9 cellular contexts compared by ENCODE assay signal in genomic region chr5:160507181-160507811, GRCh38.
DNase-seq lines count a peak whose midpoint lies in the region; ATAC-seq, FAIRE-seq and TF ChIP-seq lines count a peak whose summit lies in the region.
"Had no signal": no experiment of that assay in that cellular context is flagged by ENCODE, and none has a peak within 500 bp of the region (broad histone marks: within the 10 kb centered on the region; RNA-seq: fewer than 3 reads in every experiment).

No MANE protein-coding gene starts in this region.

- H3K27ac ChIP-seq in SK-N-SH (ENCODE audit: low read depth in 2 of 2, low read length in 1 of 2) (no peak overlapping the region), right cardiac atrium (ENCODE audit: low read length) (no peak overlapping the region)

- H3K9me3 ChIP-seq in SK-N-SH (no peaks in the 10 kb centered on the region), right cardiac atrium (ENCODE audit: control insufficient read depth, low read length) (no peaks in the 10 kb centered on the region)

- H2AFZ ChIP-seq in SK-N-SH (ENCODE audit: low read depth), result peak overlapping the region; percentile 45; the same call in 1 of the 2 replicates

- intact Hi-C loops in right cardiac atrium (cut with DNase I) (loop anchor here in 1 of 4 donors (10.0 kb wide), 1 partner anchor 72 kb away; no protein-coding TSS in a partner anchor), posterior vena cava (cut with DNase I) (no loop called here)

- H3K79me2 ChIP-seq in SK-N-SH (ENCODE audit: insufficient read depth), result no peaks in the 10 kb centered on the region

- WGBS in SK-N-SH (ENCODE audit: low lambda C conversion rate), result 58% methylated on average over 7 of the region's 7 CpGs
- WGBS in right cardiac atrium, result 71% methylated on average over 7 of the region's 7 CpGs

- TF ChIP-seq RAD21 in SK-N-SH (IDR thresholded peaks at IDR 0.05; ENCODE audit: low read length), result no peak

- ATAC-seq in HG02759 (IDR thresholded peaks at IDR 0.05; ENCODE audit: unreplicated experiment) (no peak), right cardiac atrium (no peak)

- FAIRE-seq in urothelium cell line (lab: Jason Lieb, UNC), result no peak
- FAIRE-seq: islet of Langerhans had no signal

- no peak overlapping the region for H3K4me2 ChIP-seq in SK-N-SH

- H4K20me1 ChIP-seq in SK-N-SH (ENCODE audit: insufficient read depth), result no peaks in the 10 kb centered on the region

- H3K36me3 ChIP-seq in SK-N-SH (replicated peaks in 1 of 2; ENCODE audit: control insufficient read depth in 1 of 2, insufficient read depth in 2 of 2, low read length in 1 of 2), result no peaks in the 10 kb centered on the region

- no peaks in the 10 kb centered on the region for H3K27me3 ChIP-seq in SK-N-SH (ENCODE audit: insufficient read depth)
- no peaks in the 10 kb centered on the region for H3K27me3 ChIP-seq in right cardiac atrium (ENCODE audit: control insufficient read depth, insufficient read depth)

- TF ChIP-seq CTCF in SK-N-SH (IDR thresholded peaks at IDR 0.05) (no peak), foreskin fibroblast (IDR thresholded peaks at IDR 0.05; ENCODE audit: low read depth, low read length) (no peak)

- DNase-seq in stimulated activated CD4-positive, alpha-beta T cell treated with anti-CD3 and anti-CD28 coated beads, Interleukin-15, amount 100 ng/mL, for 24 hours, result peak; percentile 54
- DNase-seq in stimulated activated CD4-positive, alpha-beta T cell treated with anti-CD3 and anti-CD28 coated beads, Interleukin-12 subunit alpha, Interleukin-12 subunit beta, amount 100 ng/mL, for 4 hours, result no peak
- DNase-seq in SK-N-SH (no peak), foreskin fibroblast (peak; percentile 48 to 78), urothelium cell line (ENCODE audit: low spot score) (peak; percentile 54), right cardiac atrium (no peak), posterior vena cava (ENCODE audit: low spot score) (no peak)

- CTCF ChIA-PET in SK-N-SH (lab: Yijun Ruan, JAX), result interaction anchor here (1.0 to 2.3 kb wide), 4 partner anchors 30 to 68 kb away, joined by 3 to 10 read pairs (median 4); no protein-coding TSS in a partner anchor

- no peak overlapping the region for H3K9ac ChIP-seq in SK-N-SH

- no peaks in the 10 kb centered on the region for H3K4me1 ChIP-seq in SK-N-SH (ENCODE audit: control insufficient read depth in 1 of 2, insufficient read depth in 2 of 2, low read depth in 1 of 2, low read length in 1 of 2)
- no peaks in the 10 kb centered on the region for H3K4me1 ChIP-seq in right cardiac atrium (ENCODE audit: control insufficient read depth, insufficient read depth, low read length)

- TF ChIP-seq EP300 in SK-N-SH (IDR thresholded peaks at IDR 0.05; ENCODE audit: borderline replicate concordance in 1 of 2, low read depth in 1 of 2, low read length in 1 of 2), result no peak

- H3F3A ChIP-seq in SK-N-SH (replicated peaks; ENCODE audit: insufficient read depth), result no peaks in the 10 kb centered on the region

- no peaks in the 10 kb centered on the region for H3K9me2 ChIP-seq in SK-N-SH

- POLR2A ChIA-PET in SK-N-SH (lab: Yijun Ruan, JAX), result no interaction called here

- H3K4me3 ChIP-seq in SK-N-SH (ENCODE audit: low read depth in 2 of 2, low read length in 1 of 2) (no peak overlapping the region), foreskin fibroblast (ENCODE audit: low read depth in 1 of 2, low read length in 2 of 2) (no peak overlapping the region), right cardiac atrium (ENCODE audit: low read length) (no peak overlapping the region)

TF ChIP-seq in SK-N-SH, 30 proteins besides CTCF, POLR2A, EP300 and RAD21:
- TF ChIP-seq TAF1 (IDR thresholded peaks at IDR 0.05; ENCODE audit: borderline replicate concordance, low read depth, low read length) (no peak), JUND (IDR thresholded peaks at IDR 0.05) (no peak), MXI1 (IDR thresholded peaks at IDR 0.05; ENCODE audit: low read depth, low read length) (no peak), FOSL2 (IDR thresholded peaks at IDR 0.05; ENCODE audit: borderline replicate concordance, low read depth) (no peak), NFIC (IDR thresholded peaks at IDR 0.05; ENCODE audit: borderline replicate concordance) (peak; percentile 15; the same call in 1 of the 2 replicates), POLR2AphosphoS5 (IDR thresholded peaks at IDR 0.05; ENCODE audit: low read depth, low read length) (no peak), CHD2 (IDR thresholded peaks at IDR 0.05; ENCODE audit: low read length, partially characterized antibody) (no peak)

Comparison
In these comparisons a context has a peak if more than half of its experiments do, and no peak if none do; other contexts are left out.
1. DNase-seq: peak in stimulated activated CD4-positive, alpha-beta T cell treated with anti-CD3 and anti-CD28 coated beads, Interleukin-15, amount 100 ng/mL, for 24 hours (single experiment), foreskin fibroblast (2 of 2) and urothelium cell line (single experiment); none in stimulated activated CD4-positive, alpha-beta T cell treated with anti-CD3 and anti-CD28 coated beads, Interleukin-12 subunit alpha, Interleukin-12 subunit beta, amount 100 ng/mL, for 4 hours (single experiment), SK-N-SH (single experiment), right cardiac atrium (0 of 3) and posterior vena cava (single experiment).